2 cellular contexts compared by ENCODE assay signal in genomic region chr19:4815426-4816387, GRCh38.
TF ChIP-seq lines count a peak whose summit lies in the region.

No MANE protein-coding gene starts in this region.

TF ChIP-seq in IMR-90, 13 proteins besides CTCF, POLR2A, EP300 and RAD21:
- TF ChIP-seq MXI1 (IDR thresholded peaks at IDR 0.05; ENCODE audit: borderline replicate concordance, low read depth, low read length), result peak; percentile 97
- TF ChIP-seq MAZ (IDR thresholded peaks at IDR 0.05; ENCODE audit: borderline replicate concordance, low read depth, low read length), result no peak
- TF ChIP-seq CHD1 (IDR thresholded peaks at IDR 0.05; ENCODE audit: low read depth, low read length), result no peak
- no peak for TF ChIP-seq CEBPB (IDR thresholded peaks at IDR 0.05; ENCODE audit: low read depth, low read length)
- no peak for TF ChIP-seq NFE2L2 (IDR thresholded peaks at IDR 0.05; ENCODE audit: low read depth, low read length)
- TF ChIP-seq FOS (IDR thresholded peaks at IDR 0.05; ENCODE audit: low read depth, low read length), result 0 out of 2 replicates have a peak, but pooled peaks have one; percentile 5
- TF ChIP-seq, protein P1, sequence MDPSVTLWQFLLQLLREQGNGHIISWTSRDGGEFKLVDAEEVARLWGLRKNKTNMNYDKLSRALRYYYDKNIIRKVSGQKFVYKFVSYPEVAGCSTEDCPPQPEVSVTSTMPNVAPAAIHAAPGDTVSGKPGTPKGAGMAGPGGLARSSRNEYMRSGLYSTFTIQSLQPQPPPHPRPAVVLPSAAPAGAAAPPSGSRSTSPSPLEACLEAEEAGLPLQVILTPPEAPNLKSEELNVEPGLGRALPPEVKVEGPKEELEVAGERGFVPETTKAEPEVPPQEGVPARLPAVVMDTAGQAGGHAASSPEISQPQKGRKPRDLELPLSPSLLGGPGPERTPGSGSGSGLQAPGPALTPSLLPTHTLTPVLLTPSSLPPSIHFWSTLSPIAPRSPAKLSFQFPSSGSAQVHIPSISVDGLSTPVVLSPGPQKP (IDR thresholded peaks at IDR 0.05; ENCODE audit: borderline replicate concordance, low read depth, low read length), result no peak
- no peak for TF ChIP-seq MAFK (IDR thresholded peaks at IDR 0.05; ENCODE audit: low read depth, low read length)
- no peak for TF ChIP-seq BHLHE40 (IDR thresholded peaks at IDR 0.05; ENCODE audit: low read depth, low read length)
- TF ChIP-seq, protein P2, sequence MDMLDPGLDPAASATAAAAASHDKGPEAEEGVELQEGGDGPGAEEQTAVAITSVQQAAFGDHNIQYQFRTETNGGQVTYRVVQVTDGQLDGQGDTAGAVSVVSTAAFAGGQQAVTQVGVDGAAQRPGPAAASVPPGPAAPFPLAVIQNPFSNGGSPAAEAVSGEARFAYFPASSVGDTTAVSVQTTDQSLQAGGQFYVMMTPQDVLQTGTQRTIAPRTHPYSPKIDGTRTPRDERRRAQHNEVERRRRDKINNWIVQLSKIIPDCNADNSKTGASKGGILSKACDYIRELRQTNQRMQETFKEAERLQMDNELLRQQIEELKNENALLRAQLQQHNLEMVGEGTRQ (IDR thresholded peaks at IDR 0.05; ENCODE audit: low read depth, low read length), result peak; percentile 98
- no peak for TF ChIP-seq RFX5 (IDR thresholded peaks at IDR 0.05; ENCODE audit: low read depth, low read length)
- TF ChIP-seq SMC3 (IDR thresholded peaks at IDR 0.05; ENCODE audit: low read depth, low read length), result no peak
- no peak for TF ChIP-seq RCOR1 (IDR thresholded peaks at IDR 0.05; ENCODE audit: insufficient replicate concordance, low read length)

TF ChIP-seq in endothelial cell of umbilical vein, 7 proteins besides CTCF, POLR2A, EP300 and RAD21:
- TF ChIP-seq MAX (IDR thresholded peaks at IDR 0.05; ENCODE audit: insufficient read depth, insufficient read length), result peak; percentile 99
- no peak for TF ChIP-seq GATA2 (IDR thresholded peaks at IDR 0.05; ENCODE audit: insufficient read depth, insufficient read length, low read depth, low read length)
- peak; percentile 40 for TF ChIP-seq POLR2AphosphoS5 (IDR thresholded peaks at IDR 0.05; ENCODE audit: insufficient read depth, low read depth, low read length)
- no peak for TF ChIP-seq JUN (IDR thresholded peaks at IDR 0.05; ENCODE audit: borderline replicate concordance, insufficient read depth, insufficient read length, low read depth)
- no peak for TF ChIP-seq EZH2 (IDR thresholded peaks at IDR 0.05; ENCODE audit: borderline replicate concordance, low read depth, low read length, severe bottlenecking)
- peak; percentile 15 for TF ChIP-seq FOS (IDR thresholded peaks at IDR 0.05; ENCODE audit: borderline replicate concordance, insufficient read depth, low read length)
- TF ChIP-seq MYC (IDR thresholded peaks at IDR 0.05; ENCODE audit: low read depth, low read length), result peak; percentile 95
